19 cellular contexts compared by ENCODE assay signal in the genomic region with DNA sequence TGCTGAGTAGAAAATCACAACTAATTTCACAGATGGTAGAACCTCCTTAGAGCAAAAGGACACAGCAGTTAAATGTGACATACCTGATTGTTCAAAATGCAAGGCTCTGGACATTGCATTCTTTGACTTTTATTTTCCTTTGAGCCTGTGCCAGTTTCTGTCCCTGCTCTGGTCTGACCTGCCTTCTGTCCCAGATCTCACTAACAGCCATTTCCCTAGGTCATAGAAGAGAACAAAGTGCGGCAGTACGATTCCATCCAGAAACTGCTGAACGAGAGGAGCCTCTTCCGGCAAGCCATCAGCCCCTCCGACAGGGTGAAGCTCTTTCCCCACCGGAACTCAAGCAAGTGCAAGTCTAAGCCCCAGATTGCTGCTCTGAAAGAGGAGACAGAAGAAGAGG.
DNase-seq lines count a peak whose midpoint lies in the region; ATAC-seq, FAIRE-seq and TF ChIP-seq lines count a peak whose summit lies in the region.
"Had no signal": no experiment of that assay in that cellular context is flagged by ENCODE, and none has a peak within 500 bp of the region (broad histone marks: within the 10 kb centered on the region; RNA-seq: fewer than 3 reads in every experiment).

No MANE protein-coding gene starts in this region.

- H3K9me3 Mint-ChIP-seq in astrocyte (ENCODE audit: unreplicated experiment) (no peaks in the 10 kb centered on the region), type B pancreatic cell (peaks cover 8% of the 10 kb centered on the region)
- H3K9me3 Mint-ChIP-seq: CD4-positive, alpha-beta T cell had no signal

- H3K4me3 ChIP-seq in HCT116 (replicated peaks in 1 of 2; ENCODE audit: low read depth in 1 of 2, low read length in 2 of 2) (no peak overlapping the region), astrocyte (ENCODE audit: insufficient read depth, low read depth, low read length) (no peak overlapping the region)
- H3K4me3 ChIP-seq: BLaER1, GM23248, SJCRH30 had no signal

- intact Hi-C loops in HCT116 (cut with micrococcal nuclease) = no loop called here

- H3K9me2 ChIP-seq in HCT116 (ENCODE audit: insufficient read depth) = no peaks in the 10 kb centered on the region

- H4K20me1 ChIP-seq in HCT116 (ENCODE audit: insufficient read depth) = no peaks in the 10 kb centered on the region
- no peaks in the 10 kb centered on the region for H4K20me1 ChIP-seq in astrocyte (ENCODE audit: insufficient read depth, low read length)
- H4K20me1 ChIP-seq: BLaER1 had no signal

- BruUV-seq in HCT116 (replicated peaks; lab: Mats Ljungman, UMichigan) = no TSS peak

- CTCF ChIA-PET in HCT116 (lab: Charles Lee) = no interaction called here

- H3K36me3 ChIP-seq in HCT116 (ENCODE audit: control insufficient read depth in 1 of 2, insufficient read depth in 2 of 2, low read length in 2 of 2) = no peaks in the 10 kb centered on the region
- H3K36me3 ChIP-seq in astrocyte (ENCODE audit: insufficient read depth, low read length) = no peaks in the 10 kb centered on the region
- H3K36me3 ChIP-seq: BLaER1, SJCRH30 had no signal

- POLR2A ChIA-PET in HCT116 (lab: Charles Lee) = no interaction called here

- DNase-seq in HCT116 (ENCODE audit: low read depth, low spot score) = no peak
- DNase-seq in astrocyte (ENCODE audit: low read depth) = no peak
- no peak for DNase-seq in left lobe of liver (ENCODE audit: low spot score)
- DNase-seq in type B pancreatic cell (ENCODE audit: extremely low spot score, unreplicated experiment) = no peak
- DNase-seq in MV-4-11 (lab: John Stamatoyannopoulos, UW) = no peak
- no peak for DNase-seq in stimulated activated CD4-positive, alpha-beta T cell treated with anti-CD3 and anti-CD28 coated beads, Interleukin-4, amount 100 ng/mL, for 4 hours
- DNase-seq in GM19239 (ENCODE audit: insufficient read length, low spot score) = no peak
- DNase-seq: CD4-positive, alpha-beta T cell; DMS153; NCI-H1417 treated with DMSO at 0.1 percent for 48 hours; NCI-H187; NCI-H2107; SJCRH30 had no signal

- no peak for ATAC-seq in HCT116
- peak; percentile 84 for ATAC-seq in left lobe of liver
- ATAC-seq: Panc1 had no signal

- H3K4me2 ChIP-seq in HCT116 (ENCODE audit: low read length) (peak overlapping the region; percentile 50), astrocyte (ENCODE audit: low read length) (peak overlapping the region; percentile 58)
- H3K4me2 ChIP-seq: BLaER1, KMS-11 had no signal

- H3K4me1 Mint-ChIP-seq in astrocyte (ENCODE audit: low read depth, unreplicated experiment) (peaks cover 35% of the 10 kb centered on the region), type B pancreatic cell (ENCODE audit: unreplicated experiment) (peaks cover 17% of the 10 kb centered on the region)

- H3K27ac ChIP-seq in HCT116 (ENCODE audit: low read depth, low read length) = no peak overlapping the region
- H3K27ac ChIP-seq in astrocyte (ENCODE audit: low read depth, low read length) = no peak overlapping the region
- H3K27ac ChIP-seq: BLaER1, GM23248, KMS-11, SJCRH30 had no signal

- TF ChIP-seq POLR2A in HCT116 (IDR thresholded peaks at IDR 0.05; ENCODE audit: borderline replicate concordance, extremely low read depth, insufficient read depth, insufficient read length) = no peak

- H3K4me3 Mint-ChIP-seq in astrocyte (ENCODE audit: unreplicated experiment) (no peak overlapping the region), type B pancreatic cell (no peak overlapping the region)
- H3K4me3 Mint-ChIP-seq: CD4-positive, alpha-beta T cell had no signal

- RAD21 ChIA-PET in HCT116 (lab: Charles Lee; ENCODE audit: low non-redundant PET in 1 of 2, low total read pairs in 2 of 2, uncharacterized antibody in 2 of 2, unreplicated experiment in 2 of 2) = no interaction called here

- FAIRE-seq in astrocyte (lab: Jason Lieb, UNC) = no peak
- FAIRE-seq in GM19239 (lab: Jason Lieb, UNC) = no peak
- FAIRE-seq: GM12891, HTR-8/SVneo had no signal

- H3K9me3 ChIP-seq in HCT116 (ENCODE audit: control insufficient read depth in 1 of 2, insufficient read depth in 1 of 2, low read depth in 1 of 2, low read length in 2 of 2) (no peaks in the 10 kb centered on the region), astrocyte (ENCODE audit: insufficient read depth, low read depth, low read length) (no peaks in the 10 kb centered on the region)
- H3K9me3 ChIP-seq: BLaER1, SJCRH30 had no signal

- H3K9ac ChIP-seq in HCT116 (ENCODE audit: low read length) = no peak overlapping the region
- no peak overlapping the region for H3K9ac ChIP-seq in astrocyte (ENCODE audit: low read length)
- H3K9ac ChIP-seq: BLaER1, GM23248, KMS-11 had no signal

- peak overlapping the region; percentile 79 for H2AFZ ChIP-seq in HCT116 (ENCODE audit: low read depth, low read length, poor library complexity, severe bottlenecking)
- H2AFZ ChIP-seq in astrocyte (ENCODE audit: low read depth, low read length) = no peak overlapping the region
- H2AFZ ChIP-seq: GM23248 had no signal

- H3K27me3 Mint-ChIP-seq in astrocyte (ENCODE audit: low read depth, unreplicated experiment) (no peaks in the 10 kb centered on the region), type B pancreatic cell (no peaks in the 10 kb centered on the region)
- H3K27me3 Mint-ChIP-seq: CD4-positive, alpha-beta T cell had no signal

- TF ChIP-seq RAD21 in HCT116 (IDR thresholded peaks at IDR 0.05; ENCODE audit: low read depth) = no peak

- H3K27me3 ChIP-seq in HCT116 (ENCODE audit: insufficient read depth, low read length) = no peaks in the 10 kb centered on the region
- no peaks in the 10 kb centered on the region for H3K27me3 ChIP-seq in astrocyte (ENCODE audit: insufficient read depth, low read length)
- H3K27me3 ChIP-seq: BLaER1 had no signal

- TF ChIP-seq CTCF in HCT116 (IDR thresholded peaks at IDR 0.05 in 2 of 3, conservative IDR thresholded peaks at IDR 0.05 in 1 of 3; ENCODE audit: borderline replicate concordance in 1 of 3, insufficient read depth in 1 of 3, low read depth in 2 of 3, low read length in 2 of 3) = no peak
- no peak for TF ChIP-seq CTCF in astrocyte (IDR thresholded peaks at IDR 0.05; ENCODE audit: insufficient read depth, low read depth, low read length)
- TF ChIP-seq CTCF in type B pancreatic cell (conservative IDR thresholded peaks at IDR 0.05) = no peak

- H3K36me3 Mint-ChIP-seq in astrocyte (ENCODE audit: low read depth, unreplicated experiment) (no peaks in the 10 kb centered on the region), type B pancreatic cell (no peaks in the 10 kb centered on the region)

- peaks cover 0 to 12% of the 10 kb centered on the region in 2 experiments; a peak in 2 of 4 replicates for H3K4me1 ChIP-seq in HCT116 (ENCODE audit: control insufficient read depth in 1 of 2, insufficient read depth in 2 of 2, low read length in 2 of 2)
- H3K4me1 ChIP-seq in astrocyte (ENCODE audit: insufficient read depth, low read length) = peaks cover 19% of the 10 kb centered on the region
- H3K4me1 ChIP-seq: BLaER1, SJCRH30 had no signal

- H3K79me2 ChIP-seq in HCT116 (ENCODE audit: insufficient read depth, low read length) = no peaks in the 10 kb centered on the region
- no peaks in the 10 kb centered on the region for H3K79me2 ChIP-seq in astrocyte (ENCODE audit: insufficient read depth, low read length)

- H3K27ac Mint-ChIP-seq in astrocyte (ENCODE audit: unreplicated experiment) (peak overlapping the region; percentile 92), type B pancreatic cell (peak overlapping the region; percentile 88)
- H3K27ac Mint-ChIP-seq: CD4-positive, alpha-beta T cell had no signal

TF ChIP-seq in HCT116, 20 proteins besides CTCF, POLR2A, EP300 and RAD21 (continues in another document):
- TF ChIP-seq FOSL1 (IDR thresholded peaks at IDR 0.05; ENCODE audit: low read depth) = no peak
- TF ChIP-seq, protein P1, sequence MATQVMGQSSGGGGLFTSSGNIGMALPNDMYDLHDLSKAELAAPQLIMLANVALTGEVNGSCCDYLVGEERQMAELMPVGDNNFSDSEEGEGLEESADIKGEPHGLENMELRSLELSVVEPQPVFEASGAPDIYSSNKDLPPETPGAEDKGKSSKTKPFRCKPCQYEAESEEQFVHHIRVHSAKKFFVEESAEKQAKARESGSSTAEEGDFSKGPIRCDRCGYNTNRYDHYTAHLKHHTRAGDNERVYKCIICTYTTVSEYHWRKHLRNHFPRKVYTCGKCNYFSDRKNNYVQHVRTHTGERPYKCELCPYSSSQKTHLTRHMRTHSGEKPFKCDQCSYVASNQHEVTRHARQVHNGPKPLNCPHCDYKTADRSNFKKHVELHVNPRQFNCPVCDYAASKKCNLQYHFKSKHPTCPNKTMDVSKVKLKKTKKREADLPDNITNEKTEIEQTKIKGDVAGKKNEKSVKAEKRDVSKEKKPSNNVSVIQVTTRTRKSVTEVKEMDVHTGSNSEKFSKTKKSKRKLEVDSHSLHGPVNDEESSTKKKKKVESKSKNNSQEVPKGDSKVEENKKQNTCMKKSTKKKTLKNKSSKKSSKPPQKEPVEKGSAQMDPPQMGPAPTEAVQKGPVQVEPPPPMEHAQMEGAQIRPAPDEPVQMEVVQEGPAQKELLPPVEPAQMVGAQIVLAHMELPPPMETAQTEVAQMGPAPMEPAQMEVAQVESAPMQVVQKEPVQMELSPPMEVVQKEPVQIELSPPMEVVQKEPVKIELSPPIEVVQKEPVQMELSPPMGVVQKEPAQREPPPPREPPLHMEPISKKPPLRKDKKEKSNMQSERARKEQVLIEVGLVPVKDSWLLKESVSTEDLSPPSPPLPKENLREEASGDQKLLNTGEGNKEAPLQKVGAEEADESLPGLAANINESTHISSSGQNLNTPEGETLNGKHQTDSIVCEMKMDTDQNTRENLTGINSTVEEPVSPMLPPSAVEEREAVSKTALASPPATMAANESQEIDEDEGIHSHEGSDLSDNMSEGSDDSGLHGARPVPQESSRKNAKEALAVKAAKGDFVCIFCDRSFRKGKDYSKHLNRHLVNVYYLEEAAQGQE (IDR thresholded peaks at IDR 0.05; ENCODE audit: low read depth) = no peak
- no peak for TF ChIP-seq EZH2 (IDR thresholded peaks at IDR 0.05)
- TF ChIP-seq ELF1 (IDR thresholded peaks at IDR 0.05; ENCODE audit: borderline replicate concordance, low read depth) = no peak
- no peak for TF ChIP-seq JUND (IDR thresholded peaks at IDR 0.05)
- TF ChIP-seq EGR1 (IDR thresholded peaks at IDR 0.05; ENCODE audit: low read depth) = no peak
